Comparison of ENCODE assay signal across 12 cellular contexts in genomic region chr3:111324645-111325044, GRCh38.
DNase-seq lines count a peak whose midpoint lies in the region; ATAC-seq lines count a peak whose summit lies in the region.
"Had no signal": no experiment of that assay in that cellular context is flagged by ENCODE, and none has a peak within 500 bp of the region (broad histone marks: within the 10 kb centered on the region; RNA-seq: fewer than 3 reads in every experiment).

No MANE protein-coding gene starts in this region.

- DNase-seq in M059J (ENCODE audit: low read depth) (peak; percentile 56), naive B cell (no peak), SW480 (ENCODE audit: low spot score) (no peak), NCI-H345 treated with DMSO at 0.1 percent for 48 hours (lab: John Stamatoyannopoulos, UW; ENCODE audit: unreplicated experiment) (no peak)
- DNase-seq: activated CD4-positive, alpha-beta T cell treated with anti-CD3 and anti-CD28 coated beads, Interleukin-2, amount 50 U/mL, for 48 hours; NCI-H1048; substantia nigra had no signal

- no peaks in the 10 kb centered on the region for H3K9me3 Mint-ChIP-seq in naive B cell
- H3K9me3 Mint-ChIP-seq: mesothelial cell of epicardium had no signal

- no peaks in the 10 kb centered on the region for H3K27me3 Mint-ChIP-seq in naive B cell

- no peaks in the 10 kb centered on the region for H3K36me3 Mint-ChIP-seq in naive B cell
- H3K36me3 Mint-ChIP-seq: mesothelial cell of epicardium had no signal

- peak; percentile 59 for ATAC-seq in GM18867 (IDR thresholded peaks at IDR 0.05; ENCODE audit: unreplicated experiment)
- peak; percentile 54 for ATAC-seq in GM21717 (IDR thresholded peaks at IDR 0.05; ENCODE audit: unreplicated experiment)
- ATAC-seq in naive B cell (ENCODE audit: low read depth in 2 of 2) = no peak
- no peak for ATAC-seq in HG03280 (IDR thresholded peaks at IDR 0.05; ENCODE audit: unreplicated experiment)
- ATAC-seq: HCT116 had no signal

- peak overlapping the region in 5 of 6 donors; percentile 12 to 92 (median 65) for H3K27ac Mint-ChIP-seq in naive B cell
- H3K27ac Mint-ChIP-seq: mesothelial cell of epicardium had no signal

- peak overlapping the region in 4 of 8 donors; percentile 1 to 46 (median 20) for H3K4me3 Mint-ChIP-seq in naive B cell
- H3K4me3 Mint-ChIP-seq: mesothelial cell of epicardium had no signal

- peaks cover 17 to 35% (median 24%) of the 10 kb centered on the region in 3 donors for H3K4me1 Mint-ChIP-seq in naive B cell

Comparison
In these comparisons a context has a peak if more than half of its experiments do, and no peak if none do; other contexts are left out.
1. ATAC-seq: peak in GM18867 (single experiment) and GM21717 (single experiment); none in naive B cell (0 of 2) and HG03280 (single experiment).